ENCODE assay signal across 9 cellular contexts in genomic region chr6:111485316-111485715, GRCh38. TPM values are rescaled to one million over a fixed set of nuclear protein-coding genes. Genes with fewer than 3 reads are reported as not detected.
DNase-seq lines count a peak whose midpoint lies in the region; TF ChIP-seq lines count a peak whose summit lies in the region.
"Had no signal": no experiment of that assay in that cellular context is flagged by ENCODE, and none has a peak within 500 bp of the region (broad histone marks: within the 10 kb centered on the region; RNA-seq: fewer than 3 reads in every experiment).

No MANE protein-coding gene starts in this region.

- no peak overlapping the region for H3K27ac ChIP-seq in CD8-positive, alpha-beta memory T cell (ENCODE audit: low read depth, low read length)

- no peak for DNase-seq in CD8-positive, alpha-beta memory T cell
- DNase-seq in NB4 (ENCODE audit: low read depth) (no peak), choroid plexus epithelial cell (ENCODE audit: low read depth) (peak; percentile 30), NCI-H446 treated with DMSO at 0.1 percent for 48 hours (lab: John Stamatoyannopoulos, UW) (no peak), DMS53 (lab: John Stamatoyannopoulos, UW) (no peak), NOMO-1 (lab: John Stamatoyannopoulos, UW; ENCODE audit: unreplicated experiment in 2 of 2) (no peak), GDM1 (lab: John Stamatoyannopoulos, UW) (no peak)
- DNase-seq: naive B cell had no signal

- H3K9me3 Mint-ChIP-seq in CD8-positive, alpha-beta memory T cell = no peaks in the 10 kb centered on the region
- H3K9me3 Mint-ChIP-seq: naive B cell had no signal

- H3K27me3 ChIP-seq in CD8-positive, alpha-beta memory T cell (ENCODE audit: insufficient read depth, low read length, poor library complexity, severe bottlenecking) = no peaks in the 10 kb centered on the region
- no peaks in the 10 kb centered on the region for H3K27me3 ChIP-seq in neuron (ENCODE audit: insufficient read depth, low read length)

- H2AFZ ChIP-seq in neuron (ENCODE audit: low read depth, low read length) = no peak overlapping the region

- no peaks in the 10 kb centered on the region for H3K36me3 ChIP-seq in CD8-positive, alpha-beta memory T cell (ENCODE audit: insufficient read depth, low read length)
- H3K36me3 ChIP-seq in neuron (ENCODE audit: insufficient read depth, low read length) = peaks cover 22% of the 10 kb centered on the region

- CTCF ChIA-PET in CD8-positive, alpha-beta memory T cell (lab: Charles Lee) = interaction anchor here (2.8 kb wide), 1 partner anchor 226 kb away, joined by 26 read pairs; a partner anchor contains a TSS

- no peak overlapping the region for H3K4me3 ChIP-seq in CD8-positive, alpha-beta memory T cell (ENCODE audit: low read length)
- peak overlapping the region; percentile 75 for H3K4me3 ChIP-seq in NB4 (ENCODE audit: low read depth, low read length)
- no peak overlapping the region for H3K4me3 ChIP-seq in choroid plexus epithelial cell (ENCODE audit: low read depth, low read length)
- peak overlapping the region; percentile 88 for H3K4me3 ChIP-seq in neuron (ENCODE audit: low read length)

- H3K36me3 Mint-ChIP-seq in CD8-positive, alpha-beta memory T cell = peaks cover 0 to 15% (median 1%) of the 10 kb centered on the region in 3 donors
- H3K36me3 Mint-ChIP-seq: naive B cell had no signal

- POLR2A ChIA-PET in CD8-positive, alpha-beta memory T cell (lab: Charles Lee) = interaction anchor here (2.7 kb wide), 1 partner anchor 121 kb away, joined by 18 read pairs; the partner anchor contains the start of gene TRAF3IP2

- H3K27me3 Mint-ChIP-seq in CD8-positive, alpha-beta memory T cell = no peaks in the 10 kb centered on the region
- H3K27me3 Mint-ChIP-seq: naive B cell had no signal

- TF ChIP-seq CTCF in NB4 (IDR thresholded peaks at IDR 0.05; ENCODE audit: low read depth, low read length) (no peak), choroid plexus epithelial cell (conservative IDR thresholded peaks at IDR 0.05; ENCODE audit: low read depth, low read length) (no peak)

- H3K4me1 ChIP-seq in CD8-positive, alpha-beta memory T cell (ENCODE audit: insufficient read depth, low read length) = peaks cover 32% of the 10 kb centered on the region
- H3K4me1 ChIP-seq in neuron (ENCODE audit: insufficient read depth, low read length) = peaks cover 26% of the 10 kb centered on the region

- peaks cover 37 to 65% (median 50%) of the 10 kb centered on the region in 3 donors for H3K4me1 Mint-ChIP-seq in CD8-positive, alpha-beta memory T cell

- peak overlapping the region in 4 of 8 donors; percentile 70 to 79 (median 76) for H3K27ac Mint-ChIP-seq in CD8-positive, alpha-beta memory T cell

- no peaks in the 10 kb centered on the region for H3K9me3 ChIP-seq in CD8-positive, alpha-beta memory T cell (ENCODE audit: low read length)
- H3K9me3 ChIP-seq in neuron (ENCODE audit: low read length) = peaks cover 10% of the 10 kb centered on the region

- no peak for TF ChIP-seq POLR2A in NB4 (IDR thresholded peaks at IDR 0.05; ENCODE audit: extremely low read depth, insufficient read length)

- H3K4me3 Mint-ChIP-seq in CD8-positive, alpha-beta memory T cell = peak overlapping the region in 6 of 7 donors; percentile 6 to 39 (median 36)

RNA-seq across cellular contexts. Expression of gene REV3L, which starts 2.3 kb away (rescaled TPM):
- total RNA-seq in CD8-positive, alpha-beta memory T cell = 10 to 100 TPM; 20.8 to 27.0 TPM
- polyA plus RNA-seq in CD8-positive, alpha-beta memory T cell = 16.5 TPM

Comparison
In these comparisons a context has a peak if more than half of its experiments do, and no peak if none do; other contexts are left out.
1. H3K4me3 ChIP-seq: peak in NB4 (single experiment) and neuron (single experiment); none in CD8-positive, alpha-beta memory T cell (single experiment) and choroid plexus epithelial cell (single experiment).